26 cellular contexts compared by ENCODE assay signal in the genomic region with DNA sequence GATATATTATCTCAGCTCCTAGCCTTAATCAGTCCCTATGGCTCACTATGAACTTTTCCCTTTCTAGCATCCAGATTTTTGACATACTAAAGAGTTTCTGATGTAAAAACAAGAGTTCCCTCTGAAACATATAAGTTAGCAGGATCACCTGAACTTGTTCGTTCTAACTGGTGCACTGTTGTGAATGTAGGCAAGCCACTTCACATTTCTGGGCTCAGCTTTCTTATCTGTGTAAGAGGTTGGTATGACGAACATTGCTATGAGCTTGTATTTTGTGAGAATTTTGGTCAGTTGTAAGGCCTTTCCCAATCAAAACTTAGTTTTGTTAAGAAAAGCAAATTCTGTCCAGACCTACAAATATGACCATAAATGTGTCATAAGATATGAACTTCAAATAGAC. TPM values are rescaled to one million over a fixed set of nuclear protein-coding genes. Genes with fewer than 3 reads are reported as not detected.
"Had no signal": no experiment of that assay in that cellular context is flagged by ENCODE, and none has a peak within 500 bp of the region (broad histone marks: within the 10 kb centered on the region; RNA-seq: fewer than 3 reads in every experiment).

No MANE protein-coding gene starts in this region.

- H3K27me3 Mint-ChIP-seq: naive thymus-derived CD4-positive, alpha-beta T cell; T-helper 17 cell had no signal

- H3K9me3 Mint-ChIP-seq: activated naive CD4-positive, alpha-beta T cell treated with anti-CD3 and anti-CD28 coated beads for 36 hours; activated naive CD8-positive, alpha-beta T cell treated with anti-CD3 and anti-CD28 coated beads for 36 hours; neural crest cell had no signal

- H3K4me3 ChIP-seq: colonic mucosa, psoas muscle, uterus had no signal

- ATAC-seq: activated CD4-positive, CD25-positive, alpha-beta regulatory T cell treated with anti-CD3 and anti-CD28 coated beads, Interleukin-2, amount 50 U/mL, for 24 hours; naive thymus-derived CD4-positive, alpha-beta T cell; psoas muscle; T-helper 17 cell had no signal

- H3K27me3 ChIP-seq: colonic mucosa, heart left ventricle, uterus had no signal

- H3K27ac ChIP-seq: colonic mucosa, heart left ventricle, parathyroid adenoma, psoas muscle, uterus, WERI-Rb-1 had no signal

- H3K79me2 ChIP-seq: parathyroid adenoma had no signal

- H3K36me3 Mint-ChIP-seq: activated naive CD8-positive, alpha-beta T cell treated with anti-CD3 and anti-CD28 coated beads for 36 hours; naive thymus-derived CD4-positive, alpha-beta T cell had no signal

- H3K9ac ChIP-seq: parathyroid adenoma had no signal

- H3K4me1 ChIP-seq: colonic mucosa, parathyroid adenoma, psoas muscle, uterus had no signal

- H3K9me3 ChIP-seq: colonic mucosa, heart left ventricle, psoas muscle, uterus had no signal

- H3K27ac Mint-ChIP-seq: activated naive CD4-positive, alpha-beta T cell treated with anti-CD3 and anti-CD28 coated beads for 36 hours; activated naive CD8-positive, alpha-beta T cell treated with anti-CD3 and anti-CD28 coated beads for 36 hours; naive thymus-derived CD4-positive, alpha-beta T cell; T-helper 17 cell had no signal

- H3K4me3 Mint-ChIP-seq: activated naive CD4-positive, alpha-beta T cell treated with anti-CD3 and anti-CD28 coated beads for 36 hours; activated naive CD8-positive, alpha-beta T cell treated with anti-CD3 and anti-CD28 coated beads for 36 hours; naive thymus-derived CD4-positive, alpha-beta T cell; neural crest cell; T-helper 17 cell had no signal

- H2AFZ ChIP-seq: parathyroid adenoma had no signal

- H3K4me1 Mint-ChIP-seq: activated naive CD8-positive, alpha-beta T cell treated with anti-CD3 and anti-CD28 coated beads for 36 hours; naive thymus-derived CD4-positive, alpha-beta T cell; neural crest cell; T-helper 17 cell had no signal

- DNase-seq: activated CD4-positive, alpha-beta T cell treated with anti-CD3 and anti-CD28 coated beads for 48 hours; activated CD4-positive, alpha-beta T cell treated with anti-CD3 and anti-CD28 coated beads, Interleukin-2, amount 50 U/mL, for 48 hours; activated CD8-positive, alpha-beta memory T cell treated with anti-CD3 and anti-CD28 coated beads for 24 hours; activated effector memory CD4-positive, alpha-beta T cell treated with anti-CD3 and anti-CD28 coated beads, Interleukin-2, amount 50 U/mL, for 16 hours; activated naive CD4-positive, alpha-beta T cell treated with anti-CD3 and anti-CD28 coated beads for 36 hours; activated naive CD8-positive, alpha-beta T cell treated with anti-CD3 and anti-CD28 coated beads for 36 hours; cerebellar nuclear complex; colonic mucosa; effector memory CD4-positive, alpha-beta T cell; foreskin fibroblast; heart left ventricle; mammary epithelial cell; naive thymus-derived CD4-positive, alpha-beta T cell; nucleus accumbens; psoas muscle; stimulated activated CD4-positive, alpha-beta T cell treated with anti-CD3 and anti-CD28 coated beads, Interleukin-15, amount 100 ng/mL, for 24 hours; stimulated activated CD4-positive, alpha-beta T cell treated with anti-CD3 and anti-CD28 coated beads, Interleukin-2, amount 100 ng/mL, for 24 hours; stimulated activated naive CD4-positive, alpha-beta T cell; T-helper 17 cell; T1000; trophoblast cell; uterus; WERI-Rb-1 had no signal

- H3K36me3 ChIP-seq: colonic mucosa, heart left ventricle, uterus, WERI-Rb-1 had no signal

RNA-seq across cellular contexts. Expression of gene MAGI2, which starts 46.1 kb away (rescaled TPM):
- polyA plus RNA-seq: naive thymus-derived CD4-positive, alpha-beta T cell had no signal
